ENCODE assay signal across 19 cellular contexts in genomic region chr1:43893020-43893419, GRCh38. TPM values are rescaled to one million over a fixed set of nuclear protein-coding genes. Genes with fewer than 3 reads are reported as not detected.
A peak's percentile ranks its signal among the peaks of the same experiment; 100 is the strongest.
DNase-seq lines count a peak whose midpoint lies in the region; ATAC-seq and TF ChIP-seq lines count a peak whose summit lies in the region.
"Had no signal": no experiment of that assay in that cellular context is flagged by ENCODE, and none has a peak within 500 bp of the region (broad histone marks: within the 10 kb centered on the region; RNA-seq: fewer than 3 reads in every experiment).

No MANE protein-coding gene starts in this region.

- H3K36me3 ChIP-seq in IMR-90 (ENCODE audit: control insufficient read depth, insufficient read depth, low read length) (peaks cover 11% of the 10 kb centered on the region), SK-N-SH (replicated peaks in 1 of 2; ENCODE audit: control insufficient read depth in 1 of 2, insufficient read depth in 2 of 2, low read length in 1 of 2) (peaks cover 0 to 6% of the 10 kb centered on the region in 2 experiments), ascending aorta (peaks cover 5 to 14% of the 10 kb centered on the region in 2 donors)

- no peaks in the 10 kb centered on the region for H3K9me2 ChIP-seq in SK-N-SH

- no peak overlapping the region for H4K91ac ChIP-seq in IMR-90 (ENCODE audit: insufficient read depth, low read depth, low read length)

- WGBS in IMR-90 (ENCODE audit: extremely low coverage in 2 of 2, insufficient read length in 1 of 2), 2 experiments, result 20% methylated on average over 1 of the region's 1 CpG; no CpG with 5 or more reads in 1 of the 2 experiments
- no CpG with 5 or more reads among the region's 1 CpG for WGBS in SK-N-SH (ENCODE audit: low lambda C conversion rate)

- H2BK20ac ChIP-seq in IMR-90 (ENCODE audit: low read depth, low read length), result no peak overlapping the region

- H3K36me3 Mint-ChIP-seq in activated T-helper 17 cell treated with anti-CD3 and anti-CD28 coated beads, Interleukin-2, amount 50 U/mL, for 72 hours (ENCODE audit: low read depth), result peaks cover 24% of the 10 kb centered on the region

- H4K5ac ChIP-seq in IMR-90 (ENCODE audit: low read depth, low read length), result no peak overlapping the region

- no peak overlapping the region for H2BK15ac ChIP-seq in IMR-90 (ENCODE audit: low read depth, low read length)

- no peak; the same call in none of the 2 replicates for ATAC-seq in IMR-90 (ENCODE audit: low read depth)
- no peak for ATAC-seq in activated T-helper 17 cell treated with anti-CD3 and anti-CD28 coated beads, Interleukin-2, amount 50 U/mL, for 72 hours (replicated peaks)
- ATAC-seq: HepG2 had no signal

- intact Hi-C loops in IMR-90 (cut with micrococcal nuclease) (no loop called here), ascending aorta (cut with DNase I) (no loop called here)

- H3K27me3 Mint-ChIP-seq in activated T-helper 17 cell treated with anti-CD3 and anti-CD28 coated beads, Interleukin-2, amount 50 U/mL, for 72 hours, result no peaks in the 10 kb centered on the region

- no peak overlapping the region for H3K4me3 Mint-ChIP-seq in activated T-helper 17 cell treated with anti-CD3 and anti-CD28 coated beads, Interleukin-2, amount 50 U/mL, for 72 hours
- H3K4me3 Mint-ChIP-seq: CD14-positive monocyte had no signal

- no peak overlapping the region for H2BK5ac ChIP-seq in IMR-90 (ENCODE audit: low read depth, low read length, poor library complexity, severe bottlenecking)

- H3K4me1 ChIP-seq in IMR-90 (ENCODE audit: control insufficient read depth, insufficient read depth, low read length) (no peaks in the 10 kb centered on the region), SK-N-SH (ENCODE audit: control insufficient read depth in 1 of 2, insufficient read depth in 2 of 2, low read depth in 1 of 2, low read length in 1 of 2) (0 out of 4 replicates have a peak, but pooled peaks cover 0 to 5% of the 10 kb centered on the region in 2 experiments), ascending aorta (no peaks in the 10 kb centered on the region)

- no peak overlapping the region for H2AK5ac ChIP-seq in IMR-90 (ENCODE audit: low read depth, low read length)

- H3K27me3 ChIP-seq in IMR-90 (ENCODE audit: control insufficient read depth, insufficient read depth, low read length), result no peaks in the 10 kb centered on the region
- H3K27me3 ChIP-seq in SK-N-SH (ENCODE audit: insufficient read depth), result no peaks in the 10 kb centered on the region
- no peaks in the 10 kb centered on the region for H3K27me3 ChIP-seq in ascending aorta

- no peak overlapping the region for H3K27ac ChIP-seq in IMR-90 (ENCODE audit: insufficient read depth, low read length)
- no peak overlapping the region for H3K27ac ChIP-seq in SK-N-SH (ENCODE audit: low read depth in 2 of 2, low read length in 1 of 2)
- no peak overlapping the region for H3K27ac ChIP-seq in ascending aorta
- H3K27ac ChIP-seq: KMS-11 had no signal

- peaks cover 0 to 3% of the 10 kb centered on the region in 2 experiments; a peak in 1 of 4 replicates for H3K79me1 ChIP-seq in IMR-90 (ENCODE audit: low read depth in 1 of 2, low read length in 2 of 2)

- no peak for TF ChIP-seq RAD21 in IMR-90 (IDR thresholded peaks at IDR 0.05; ENCODE audit: low read length)
- no peak for TF ChIP-seq RAD21 in SK-N-SH (IDR thresholded peaks at IDR 0.05; ENCODE audit: low read length)

- H2AFZ ChIP-seq in IMR-90 (replicated peaks; ENCODE audit: low read length, poor library complexity) (no peak overlapping the region), SK-N-SH (ENCODE audit: low read depth) (no peak overlapping the region)

- H3K18ac ChIP-seq in IMR-90 (ENCODE audit: low read depth, low read length), result no peak overlapping the region

- H3K9me1 ChIP-seq in IMR-90 (ENCODE audit: insufficient read depth, low read length), result peaks cover 4% of the 10 kb centered on the region; the same call in 1 of the 2 replicates

- POLR2A ChIA-PET in IMR-90 (lab: Charles Lee; ENCODE audit: unreplicated experiment) (no interaction called here), SK-N-SH (lab: Yijun Ruan, JAX) (no interaction called here)

- H3K9ac ChIP-seq in IMR-90 (ENCODE audit: low read depth, low read length) (no peak overlapping the region), SK-N-SH (no peak overlapping the region)
- H3K9ac ChIP-seq: KMS-11 had no signal

- no TSS peak for BruUV-seq in IMR-90 (replicated peaks; lab: Mats Ljungman, UMichigan)

- TF ChIP-seq POLR2A in IMR-90 (IDR thresholded peaks at IDR 0.05; ENCODE audit: low read depth, low read length), result no peak

- no peak overlapping the region for H2AK9ac ChIP-seq in IMR-90 (replicated peaks; ENCODE audit: low read depth, low read length, poor library complexity)

- H3F3A ChIP-seq in SK-N-SH (replicated peaks; ENCODE audit: insufficient read depth), result peaks cover 5% of the 10 kb centered on the region

- H3K4me3 ChIP-seq in IMR-90 (ENCODE audit: insufficient read depth, low read depth, low read length) (no peak overlapping the region), foreskin fibroblast (ENCODE audit: low read depth in 1 of 2, low read length in 2 of 2) (no peak overlapping the region), skeletal muscle cell (ENCODE audit: low read depth, low read length) (no peak overlapping the region), SK-N-SH (ENCODE audit: low read depth in 2 of 2, low read length in 1 of 2) (no peak overlapping the region), ascending aorta (no peak overlapping the region)

- DNase-seq in IMR-90, result peak; percentile 51
- peak; percentile 13 to 14 for DNase-seq in foreskin fibroblast
- DNase-seq in skeletal muscle cell (ENCODE audit: low read depth), result peak; percentile 32
- DNase-seq in SK-N-SH, result no peak
- DNase-seq in GM13977 (ENCODE audit: low spot score), result no peak
- no peak for DNase-seq in ascending aorta (ENCODE audit: low spot score in 2 of 2)
- DNase-seq: COR-L47, DMS153, EL, H7, NCI-H1048, NCI-H146, NCI-H2227 treated with DMSO at 0.1 percent for 48 hours, NCI-H524, Right ventricle myocardium superior had no signal

- H3K9me3 ChIP-seq in IMR-90 (ENCODE audit: control insufficient read depth, insufficient read depth, low read length) (no peaks in the 10 kb centered on the region), SK-N-SH (no peaks in the 10 kb centered on the region), ascending aorta (no peaks in the 10 kb centered on the region)

- in situ Hi-C loops in IMR-90 (cut with MboI; ENCODE audit: low sequenced_read_pairs), result no loop called here
- in situ Hi-C loops in GM13977 (cut with MboI; ENCODE audit: low pct_unique_long_range_greater_than_20kb, low sequenced_read_pairs, unreplicated experiment), result no loop called here

- no peaks in the 10 kb centered on the region for H3K4me1 Mint-ChIP-seq in activated T-helper 17 cell treated with anti-CD3 and anti-CD28 coated beads, Interleukin-2, amount 50 U/mL, for 72 hours
- H3K4me1 Mint-ChIP-seq: CD14-positive monocyte had no signal

- TF ChIP-seq CTCF in IMR-90 (conservative IDR thresholded peaks at IDR 0.05; ENCODE audit: low read depth, low read length) (no peak), foreskin fibroblast (IDR thresholded peaks at IDR 0.05; ENCODE audit: low read depth, low read length) (no peak), SK-N-SH (IDR thresholded peaks at IDR 0.05) (no peak), GM13977 (IDR thresholded peaks at IDR 0.05; ENCODE audit: extremely low read depth, insufficient read depth, missing control alignments) (no peak), ascending aorta (IDR thresholded peaks at IDR 0.05) (no peak)

- H3K4me2 ChIP-seq in IMR-90 (ENCODE audit: low read depth, low read length) (no peak overlapping the region), SK-N-SH (no peak overlapping the region)
- H3K4me2 ChIP-seq: KMS-11 had no signal

- CTCF ChIA-PET in IMR-90 (lab: Yijun Ruan, JAX), result interaction anchor here (0.5 kb wide), 1 partner anchor 1646 kb away, joined by 3 read pairs; no protein-coding TSS in a partner anchor
- CTCF ChIA-PET in SK-N-SH (lab: Yijun Ruan, JAX), result interaction anchor here (0.7 to 1.0 kb wide), 5 partner anchors 10 to 143 kb away, joined by 3 to 6 read pairs (median 3); no protein-coding TSS in a partner anchor

- H4K20me1 ChIP-seq in IMR-90 (ENCODE audit: insufficient read depth, low read length) (no peaks in the 10 kb centered on the region), SK-N-SH (ENCODE audit: insufficient read depth) (no peaks in the 10 kb centered on the region)

- H3K9me3 Mint-ChIP-seq in activated T-helper 17 cell treated with anti-CD3 and anti-CD28 coated beads, Interleukin-2, amount 50 U/mL, for 72 hours, result no peaks in the 10 kb centered on the region
- H3K9me3 Mint-ChIP-seq: CD14-positive monocyte had no signal

- TF ChIP-seq EP300 in SK-N-SH (IDR thresholded peaks at IDR 0.05; ENCODE audit: borderline replicate concordance in 1 of 2, low read depth in 1 of 2, low read length in 1 of 2), result no peak

- dilution Hi-C loops in IMR-90 (cut with HindIII; ENCODE audit: low sequenced_read_pairs, unreplicated experiment), result no loop called here

- peak overlapping the region; percentile 49 for H3K27ac Mint-ChIP-seq in activated T-helper 17 cell treated with anti-CD3 and anti-CD28 coated beads, Interleukin-2, amount 50 U/mL, for 72 hours

- H2BK120ac ChIP-seq in IMR-90 (ENCODE audit: low read depth, low read length), result no peak overlapping the region

- H3K56ac ChIP-seq in IMR-90 (ENCODE audit: extremely low read depth, insufficient read depth, low read length), result no peak overlapping the region

- H3K4ac ChIP-seq in IMR-90 (ENCODE audit: low read depth, low read length), result no peak overlapping the region

- H3K23ac ChIP-seq in IMR-90 (ENCODE audit: low read depth, low read length), result no peak overlapping the region

- H4K8ac ChIP-seq in IMR-90 (ENCODE audit: low read depth in 2 of 2, low read length in 2 of 2), result no peak overlapping the region

- H3K79me2 ChIP-seq in SK-N-SH (ENCODE audit: insufficient read depth), result no peaks in the 10 kb centered on the region

- H3K14ac ChIP-seq in IMR-90 (replicated peaks; ENCODE audit: low read depth, low read length), result no peak overlapping the region; the same call in 1 of the 2 replicates

RNA-seq across cellular contexts. Expression of gene ARTN, which starts 40.6 kb away (rescaled TPM):
- total RNA-seq in IMR-90 (2012; rRNA removed), result not detected in 2 replicates
- 0.23 and 0.29 TPM in 2 replicates for polyA plus RNA-seq in IMR-90 (2012; rRNA removed)
- polyA plus RNA-seq in IMR-90 (2012; cell fraction: cytosol; rRNA removed), result 0.06 and 0.30 TPM in 2 replicates
- 2.3 and 5.2 TPM in 2 replicates for polyA plus RNA-seq in IMR-90 (2012; cell fraction: nucleus; rRNA removed; ENCODE audit: low replicate concordance)
- total RNA-seq in activated T-helper 17 cell treated with anti-CD3 and anti-CD28 coated beads, Interleukin-2, amount 50 U/mL, for 72 hours, result under 1 TPM in 1 of 2 donors, not detected in 1; 0.32 TPM
- polyA plus RNA-seq in SK-N-SH (2012; rRNA removed), result 0.26 and 0.69 TPM in 2 replicates
- polyA plus RNA-seq in SK-N-SH (2012; cell fraction: cytosol; rRNA removed), result 0.17 TPM in 1 of 2 replicates, not detected in the other
- 3.6 and 6.6 TPM in 2 replicates for polyA plus RNA-seq in SK-N-SH (2012; cell fraction: nucleus; rRNA removed)
- total RNA-seq in ascending aorta, result not detected
- total RNA-seq: Right ventricle myocardium superior had no signal
- polyA plus RNA-seq: CD14-positive monocyte had no signal

RNA-seq across cellular contexts. Expression of gene IPO13, which starts 53.7 kb away (rescaled TPM):
- total RNA-seq in IMR-90 (2012; rRNA removed) (14.2 and 15.2 TPM in 2 replicates), ascending aorta (6.2 TPM)
- polyA plus RNA-seq in IMR-90 (2012; rRNA removed) (18.7 and 19.0 TPM in 2 replicates), SK-N-SH (2012; rRNA removed) (15.5 and 16.7 TPM in 2 replicates)
- polyA plus RNA-seq in IMR-90 (2012; cell fraction: cytosol; rRNA removed), result 17.0 and 20.8 TPM in 2 replicates
- polyA plus RNA-seq in IMR-90 (2012; cell fraction: nucleus; rRNA removed; ENCODE audit: low replicate concordance), result 38.2 and 128 TPM in 2 replicates
- total RNA-seq in activated T-helper 17 cell treated with anti-CD3 and anti-CD28 coated beads, Interleukin-2, amount 50 U/mL, for 72 hours, result 10 to 100 TPM in 1 of 2 donors, 1 to 10 TPM in 1; 9.4 to 26.5 TPM
- polyA plus RNA-seq in SK-N-SH (2012; cell fraction: cytosol; rRNA removed), result 6.2 and 9.5 TPM in 2 replicates
- 52.6 and 55.7 TPM in 2 replicates for polyA plus RNA-seq in SK-N-SH (2012; cell fraction: nucleus; rRNA removed)

Comparison
In these comparisons a context has a peak if more than half of its experiments do, and no peak if none do; other contexts are left out.
1. DNase-seq: peak in IMR-90 (single experiment), foreskin fibroblast (2 of 2) and skeletal muscle cell (single experiment); none in SK-N-SH (single experiment), GM13977 (single experiment) and ascending aorta (0 of 2).